Comparison of ENCODE assay signal across 1 cellular context in genomic region chr18:25275414-25276001, GRCh38.
TF ChIP-seq lines count a peak whose summit lies in the region.

No MANE protein-coding gene starts in this region.

TF ChIP-seq in HEK293, 187 proteins besides CTCF, POLR2A, EP300 and RAD21 (continued from another document):
- TF ChIP-seq, protein P1, sequence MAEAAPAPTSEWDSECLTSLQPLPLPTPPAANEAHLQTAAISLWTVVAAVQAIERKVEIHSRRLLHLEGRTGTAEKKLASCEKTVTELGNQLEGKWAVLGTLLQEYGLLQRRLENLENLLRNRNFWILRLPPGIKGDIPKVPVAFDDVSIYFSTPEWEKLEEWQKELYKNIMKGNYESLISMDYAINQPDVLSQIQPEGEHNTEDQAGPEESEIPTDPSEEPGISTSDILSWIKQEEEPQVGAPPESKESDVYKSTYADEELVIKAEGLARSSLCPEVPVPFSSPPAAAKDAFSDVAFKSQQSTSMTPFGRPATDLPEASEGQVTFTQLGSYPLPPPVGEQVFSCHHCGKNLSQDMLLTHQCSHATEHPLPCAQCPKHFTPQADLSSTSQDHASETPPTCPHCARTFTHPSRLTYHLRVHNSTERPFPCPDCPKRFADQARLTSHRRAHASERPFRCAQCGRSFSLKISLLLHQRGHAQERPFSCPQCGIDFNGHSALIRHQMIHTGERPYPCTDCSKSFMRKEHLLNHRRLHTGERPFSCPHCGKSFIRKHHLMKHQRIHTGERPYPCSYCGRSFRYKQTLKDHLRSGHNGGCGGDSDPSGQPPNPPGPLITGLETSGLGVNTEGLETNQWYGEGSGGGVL (tag by site-specific recombination; IDR thresholded peaks at IDR 0.05): peak; percentile 22
- TF ChIP-seq ZNF747 (tag by site-specific recombination; IDR thresholded peaks at IDR 0.05): no peak
- no peak for TF ChIP-seq ZNF184 (tag by site-specific recombination; IDR thresholded peaks at IDR 0.05)
- TF ChIP-seq ZNF473 (tag by site-specific recombination; IDR thresholded peaks at IDR 0.05): no peak
- TF ChIP-seq ZNF792 (tag by site-specific recombination; IDR thresholded peaks at IDR 0.05): no peak; the same call in 1 of the 2 replicates
- TF ChIP-seq, protein P2, sequence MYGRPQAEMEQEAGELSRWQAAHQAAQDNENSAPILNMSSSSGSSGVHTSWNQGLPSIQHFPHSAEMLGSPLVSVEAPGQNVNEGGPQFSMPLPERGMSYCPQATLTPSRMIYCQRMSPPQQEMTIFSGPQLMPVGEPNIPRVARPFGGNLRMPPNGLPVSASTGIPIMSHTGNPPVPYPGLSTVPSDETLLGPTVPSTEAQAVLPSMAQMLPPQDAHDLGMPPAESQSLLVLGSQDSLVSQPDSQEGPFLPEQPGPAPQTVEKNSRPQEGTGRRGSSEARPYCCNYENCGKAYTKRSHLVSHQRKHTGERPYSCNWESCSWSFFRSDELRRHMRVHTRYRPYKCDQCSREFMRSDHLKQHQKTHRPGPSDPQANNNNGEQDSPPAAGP (tag by site-specific recombination; IDR thresholded peaks at IDR 0.05): no peak
- no peak for TF ChIP-seq GLI4 (tag by site-specific recombination; IDR thresholded peaks at IDR 0.05)
- TF ChIP-seq ZNF530 (tag by site-specific recombination; IDR thresholded peaks at IDR 0.05; ENCODE audit: low read depth): no peak
- TF ChIP-seq ZNF239 (tag by site-specific recombination; IDR thresholded peaks at IDR 0.05): no peak
- TF ChIP-seq ZNF23 (tag by site-specific recombination; IDR thresholded peaks at IDR 0.05; ENCODE audit: borderline replicate concordance): no peak
- TF ChIP-seq BCL11A (tag by site-specific recombination; IDR thresholded peaks at IDR 0.05; ENCODE audit: low read depth): no peak
- TF ChIP-seq ZNF624 (tag by site-specific recombination; IDR thresholded peaks at IDR 0.05): no peak
- TF ChIP-seq ZNF423 (tag by site-specific recombination; IDR thresholded peaks at IDR 0.05): no peak
- TF ChIP-seq, protein P3, sequence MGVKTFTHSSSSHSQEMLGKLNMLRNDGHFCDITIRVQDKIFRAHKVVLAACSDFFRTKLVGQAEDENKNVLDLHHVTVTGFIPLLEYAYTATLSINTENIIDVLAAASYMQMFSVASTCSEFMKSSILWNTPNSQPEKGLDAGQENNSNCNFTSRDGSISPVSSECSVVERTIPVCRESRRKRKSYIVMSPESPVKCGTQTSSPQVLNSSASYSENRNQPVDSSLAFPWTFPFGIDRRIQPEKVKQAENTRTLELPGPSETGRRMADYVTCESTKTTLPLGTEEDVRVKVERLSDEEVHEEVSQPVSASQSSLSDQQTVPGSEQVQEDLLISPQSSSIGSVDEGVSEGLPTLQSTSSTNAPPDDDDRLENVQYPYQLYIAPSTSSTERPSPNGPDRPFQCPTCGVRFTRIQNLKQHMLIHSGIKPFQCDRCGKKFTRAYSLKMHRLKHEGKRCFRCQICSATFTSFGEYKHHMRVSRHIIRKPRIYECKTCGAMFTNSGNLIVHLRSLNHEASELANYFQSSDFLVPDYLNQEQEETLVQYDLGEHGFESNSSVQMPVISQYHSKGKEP (tag by site-specific recombination; IDR thresholded peaks at IDR 0.05): no peak
- TF ChIP-seq, protein P4, sequence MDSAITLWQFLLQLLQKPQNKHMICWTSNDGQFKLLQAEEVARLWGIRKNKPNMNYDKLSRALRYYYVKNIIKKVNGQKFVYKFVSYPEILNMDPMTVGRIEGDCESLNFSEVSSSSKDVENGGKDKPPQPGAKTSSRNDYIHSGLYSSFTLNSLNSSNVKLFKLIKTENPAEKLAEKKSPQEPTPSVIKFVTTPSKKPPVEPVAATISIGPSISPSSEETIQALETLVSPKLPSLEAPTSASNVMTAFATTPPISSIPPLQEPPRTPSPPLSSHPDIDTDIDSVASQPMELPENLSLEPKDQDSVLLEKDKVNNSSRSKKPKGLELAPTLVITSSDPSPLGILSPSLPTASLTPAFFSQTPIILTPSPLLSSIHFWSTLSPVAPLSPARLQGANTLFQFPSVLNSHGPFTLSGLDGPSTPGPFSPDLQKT (IDR thresholded peaks at IDR 0.05; ENCODE audit: borderline replicate concordance, low read depth, low read length): no peak
- no peak for TF ChIP-seq ZNF404 (tag by site-specific recombination; IDR thresholded peaks at IDR 0.05)
- TF ChIP-seq ZBTB17 (tag by site-specific recombination; IDR thresholded peaks at IDR 0.05): peak; percentile 76
- TF ChIP-seq, protein P5, sequence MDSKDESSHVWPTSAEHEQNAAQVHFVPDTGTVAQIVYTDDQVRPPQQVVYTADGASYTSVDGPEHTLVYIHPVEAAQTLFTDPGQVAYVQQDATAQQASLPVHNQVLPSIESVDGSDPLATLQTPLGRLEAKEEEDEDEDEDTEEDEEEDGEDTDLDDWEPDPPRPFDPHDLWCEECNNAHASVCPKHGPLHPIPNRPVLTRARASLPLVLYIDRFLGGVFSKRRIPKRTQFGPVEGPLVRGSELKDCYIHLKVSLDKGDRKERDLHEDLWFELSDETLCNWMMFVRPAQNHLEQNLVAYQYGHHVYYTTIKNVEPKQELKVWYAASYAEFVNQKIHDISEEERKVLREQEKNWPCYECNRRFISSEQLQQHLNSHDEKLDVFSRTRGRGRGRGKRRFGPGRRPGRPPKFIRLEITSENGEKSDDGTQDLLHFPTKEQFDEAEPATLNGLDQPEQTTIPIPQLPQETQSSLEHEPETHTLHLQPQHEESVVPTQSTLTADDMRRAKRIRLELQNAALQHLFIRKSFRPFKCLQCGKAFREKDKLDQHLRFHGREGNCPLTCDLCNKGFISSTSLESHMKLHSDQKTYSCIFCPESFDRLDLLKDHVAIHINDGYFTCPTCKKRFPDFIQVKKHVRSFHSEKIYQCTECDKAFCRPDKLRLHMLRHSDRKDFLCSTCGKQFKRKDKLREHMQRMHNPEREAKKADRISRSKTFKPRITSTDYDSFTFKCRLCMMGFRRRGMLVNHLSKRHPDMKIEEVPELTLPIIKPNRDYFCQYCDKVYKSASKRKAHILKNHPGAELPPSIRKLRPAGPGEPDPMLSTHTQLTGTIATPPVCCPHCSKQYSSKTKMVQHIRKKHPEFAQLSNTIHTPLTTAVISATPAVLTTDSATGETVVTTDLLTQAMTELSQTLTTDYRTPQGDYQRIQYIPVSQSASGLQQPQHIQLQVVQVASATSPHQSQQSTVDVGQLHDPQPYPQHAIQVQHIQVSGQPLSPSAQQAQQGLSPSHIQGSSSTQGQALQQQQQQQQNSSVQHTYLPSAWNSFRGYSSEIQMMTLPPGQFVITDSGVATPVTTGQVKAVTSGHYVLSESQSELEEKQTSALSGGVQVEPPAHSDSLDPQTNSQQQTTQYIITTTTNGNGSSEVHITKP (tag by site-specific recombination; IDR thresholded peaks at IDR 0.05): peak; percentile 41; the same call in 1 of the 2 replicates
- no peak for TF ChIP-seq SCRT2 (tag by site-specific recombination; IDR thresholded peaks at IDR 0.05)
- TF ChIP-seq ZNF707 (tag by site-specific recombination; IDR thresholded peaks at IDR 0.05): no peak
- TF ChIP-seq ZNF830 (tag by site-specific recombination; IDR thresholded peaks at IDR 0.05; ENCODE audit: low read depth): no peak
- no peak for TF ChIP-seq ZNF37A (tag by site-specific recombination; IDR thresholded peaks at IDR 0.05)
- no peak for TF ChIP-seq ZNF114 (tag by site-specific recombination; IDR thresholded peaks at IDR 0.05)
- 0 out of 2 replicates have a peak, but pooled peaks have one; percentile 34 for TF ChIP-seq ATF2 (tag by site-specific recombination; IDR thresholded peaks at IDR 0.05; ENCODE audit: low read depth)
- TF ChIP-seq ZEB2 (tag by site-specific recombination; IDR thresholded peaks at IDR 0.05): 0 out of 2 replicates have a peak, but pooled peaks have one; percentile 46
- no peak for TF ChIP-seq YY1 (tag by site-specific recombination; IDR thresholded peaks at IDR 0.05)
- TF ChIP-seq, protein P6, sequence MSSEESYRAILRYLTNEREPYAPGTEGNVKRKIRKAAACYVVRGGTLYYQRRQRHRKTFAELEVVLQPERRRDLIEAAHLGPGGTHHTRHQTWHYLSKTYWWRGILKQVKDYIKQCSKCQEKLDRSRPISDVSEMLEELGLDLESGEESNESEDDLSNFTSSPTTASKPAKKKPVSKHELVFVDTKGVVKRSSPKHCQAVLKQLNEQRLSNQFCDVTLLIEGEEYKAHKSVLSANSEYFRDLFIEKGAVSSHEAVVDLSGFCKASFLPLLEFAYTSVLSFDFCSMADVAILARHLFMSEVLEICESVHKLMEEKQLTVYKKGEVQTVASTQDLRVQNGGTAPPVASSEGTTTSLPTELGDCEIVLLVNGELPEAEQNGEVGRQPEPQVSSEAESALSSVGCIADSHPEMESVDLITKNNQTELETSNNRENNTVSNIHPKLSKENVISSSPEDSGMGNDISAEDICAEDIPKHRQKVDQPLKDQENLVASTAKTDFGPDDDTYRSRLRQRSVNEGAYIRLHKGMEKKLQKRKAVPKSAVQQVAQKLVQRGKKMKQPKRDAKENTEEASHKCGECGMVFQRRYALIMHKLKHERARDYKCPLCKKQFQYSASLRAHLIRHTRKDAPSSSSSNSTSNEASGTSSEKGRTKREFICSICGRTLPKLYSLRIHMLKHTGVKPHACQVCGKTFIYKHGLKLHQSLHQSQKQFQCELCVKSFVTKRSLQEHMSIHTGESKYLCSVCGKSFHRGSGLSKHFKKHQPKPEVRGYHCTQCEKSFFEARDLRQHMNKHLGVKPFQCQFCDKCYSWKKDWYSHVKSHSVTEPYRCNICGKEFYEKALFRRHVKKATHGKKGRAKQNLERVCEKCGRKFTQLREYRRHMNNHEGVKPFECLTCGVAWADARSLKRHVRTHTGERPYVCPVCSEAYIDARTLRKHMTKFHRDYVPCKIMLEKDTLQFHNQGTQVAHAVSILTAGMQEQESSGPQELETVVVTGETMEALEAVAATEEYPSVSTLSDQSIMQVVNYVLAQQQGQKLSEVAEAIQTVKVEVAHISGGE (tag by site-specific recombination; conservative IDR thresholded peaks at IDR 0.05; ENCODE audit: low read depth): no peak
- no peak; the same call in 1 of the 2 replicates for TF ChIP-seq ZNF76 (tag by site-specific recombination; IDR thresholded peaks at IDR 0.05; ENCODE audit: borderline replicate concordance, low read depth)
- no peak for TF ChIP-seq ZNF354C (tag by site-specific recombination; IDR thresholded peaks at IDR 0.05; ENCODE audit: borderline replicate concordance, low read depth)
- TF ChIP-seq SALL2 (tag by site-specific recombination; IDR thresholded peaks at IDR 0.05; ENCODE audit: borderline replicate concordance): no peak
- TF ChIP-seq ZNF274 (IDR thresholded peaks at IDR 0.05; ENCODE audit: low read length): no peak
- TF ChIP-seq ZNF274 (tag by site-specific recombination; IDR thresholded peaks at IDR 0.05; ENCODE audit: borderline replicate concordance): no peak
- TF ChIP-seq, protein P7, sequence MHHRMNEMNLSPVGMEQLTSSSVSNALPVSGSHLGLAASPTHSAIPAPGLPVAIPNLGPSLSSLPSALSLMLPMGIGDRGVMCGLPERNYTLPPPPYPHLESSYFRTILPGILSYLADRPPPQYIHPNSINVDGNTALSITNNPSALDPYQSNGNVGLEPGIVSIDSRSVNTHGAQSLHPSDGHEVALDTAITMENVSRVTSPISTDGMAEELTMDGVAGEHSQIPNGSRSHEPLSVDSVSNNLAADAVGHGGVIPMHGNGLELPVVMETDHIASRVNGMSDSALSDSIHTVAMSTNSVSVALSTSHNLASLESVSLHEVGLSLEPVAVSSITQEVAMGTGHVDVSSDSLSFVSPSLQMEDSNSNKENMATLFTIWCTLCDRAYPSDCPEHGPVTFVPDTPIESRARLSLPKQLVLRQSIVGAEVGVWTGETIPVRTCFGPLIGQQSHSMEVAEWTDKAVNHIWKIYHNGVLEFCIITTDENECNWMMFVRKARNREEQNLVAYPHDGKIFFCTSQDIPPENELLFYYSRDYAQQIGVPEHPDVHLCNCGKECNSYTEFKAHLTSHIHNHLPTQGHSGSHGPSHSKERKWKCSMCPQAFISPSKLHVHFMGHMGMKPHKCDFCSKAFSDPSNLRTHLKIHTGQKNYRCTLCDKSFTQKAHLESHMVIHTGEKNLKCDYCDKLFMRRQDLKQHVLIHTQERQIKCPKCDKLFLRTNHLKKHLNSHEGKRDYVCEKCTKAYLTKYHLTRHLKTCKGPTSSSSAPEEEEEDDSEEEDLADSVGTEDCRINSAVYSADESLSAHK (tag by site-specific recombination; IDR thresholded peaks at IDR 0.05): no peak
- no peak for TF ChIP-seq RBAK (tag by site-specific recombination; IDR thresholded peaks at IDR 0.05)
- no peak for TF ChIP-seq ZNF701 (tag by site-specific recombination; IDR thresholded peaks at IDR 0.05)
- no peak for TF ChIP-seq ZNF324 (tag by site-specific recombination; IDR thresholded peaks at IDR 0.05)
